1 cellular context compared by ENCODE assay signal in genomic region chr5:122741681-122742080, GRCh38.
TF ChIP-seq lines count a peak whose summit lies in the region.

No MANE protein-coding gene starts in this region.

TF ChIP-seq in WTC11, 78 proteins besides CTCF, POLR2A, EP300 and RAD21 (continued from another document):
- TF ChIP-seq KAT7 (CRISPR knock-in tag; IDR thresholded peaks at IDR 0.05; ENCODE audit: borderline replicate concordance) (no peak), ZBTB43 (CRISPR knock-in tag; IDR thresholded peaks at IDR 0.05) (no peak), EMX1 (CRISPR knock-in tag; IDR thresholded peaks at IDR 0.05) (no peak), IRF1 (CRISPR knock-in tag; IDR thresholded peaks at IDR 0.05) (no peak), USF2 (CRISPR knock-in tag; IDR thresholded peaks at IDR 0.05) (no peak), GTF2I (CRISPR knock-in tag; conservative IDR thresholded peaks at IDR 0.05) (no peak), IRF2 (CRISPR knock-in tag; IDR thresholded peaks at IDR 0.05; ENCODE audit: borderline replicate concordance, low read depth) (no peak), JUN (CRISPR knock-in tag; IDR thresholded peaks at IDR 0.05) (no peak), SOX15 (CRISPR knock-in tag; IDR thresholded peaks at IDR 0.05) (no peak), ZNF671 (CRISPR knock-in tag; IDR thresholded peaks at IDR 0.05) (no peak), GRHL2 (CRISPR knock-in tag; IDR thresholded peaks at IDR 0.05; ENCODE audit: insufficient replicate concordance, severe bottlenecking) (no peak), ZBTB21 (CRISPR knock-in tag; IDR thresholded peaks at IDR 0.05; ENCODE audit: borderline replicate concordance) (no peak), PRRX2 (CRISPR knock-in tag; IDR thresholded peaks at IDR 0.05) (no peak)
